ENCODE assay signal across 20 cellular contexts in genomic region chr13:40204246-40204645, GRCh38.
A peak's percentile ranks its signal among the peaks of the same experiment; 100 is the strongest.
DNase-seq lines count a peak whose midpoint lies in the region; ATAC-seq and TF ChIP-seq lines count a peak whose summit lies in the region.
"Had no signal": no experiment of that assay in that cellular context is flagged by ENCODE, and none has a peak within 500 bp of the region (broad histone marks: within the 10 kb centered on the region; RNA-seq: fewer than 3 reads in every experiment).

No MANE protein-coding gene starts in this region.

- H3K27me3 ChIP-seq in CD4-positive, CD25-positive, alpha-beta regulatory T cell (ENCODE audit: control insufficient read depth, insufficient read depth, low read length), result no peaks in the 10 kb centered on the region
- no peaks in the 10 kb centered on the region for H3K27me3 ChIP-seq in CD8-positive, alpha-beta T cell (ENCODE audit: insufficient read depth, low read length)

- peak overlapping the region; percentile 87 for H3K27ac ChIP-seq in CD4-positive, CD25-positive, alpha-beta regulatory T cell (ENCODE audit: insufficient read depth, low read length, poor library complexity, severe bottlenecking)
- no peak overlapping the region for H3K27ac ChIP-seq in CD8-positive, alpha-beta T cell (ENCODE audit: low read depth, low read length)
- H3K27ac ChIP-seq: PC-9 had no signal

- peaks cover 0 to 5% (median 2%) of the 10 kb centered on the region in 7 donors for H3K9me3 Mint-ChIP-seq in CD4-positive, CD25-positive, alpha-beta regulatory T cell
- H3K9me3 Mint-ChIP-seq in CD8-positive, alpha-beta T cell, result peaks cover 7% of the 10 kb centered on the region

- no peaks in the 10 kb centered on the region for H3K36me3 ChIP-seq in CD4-positive, CD25-positive, alpha-beta regulatory T cell (ENCODE audit: control insufficient read depth, insufficient read depth, low read length)
- no peaks in the 10 kb centered on the region for H3K36me3 ChIP-seq in CD8-positive, alpha-beta T cell (ENCODE audit: insufficient read depth, low read length)

- CTCF ChIA-PET in CD8-positive, alpha-beta T cell (lab: Charles Lee), result interaction anchor here (1.2 to 1.6 kb wide), 2 partner anchors 11 to 135 kb away, joined by 5 read pairs; no protein-coding TSS in a partner anchor

- H3K4me1 Mint-ChIP-seq in CD4-positive, CD25-positive, alpha-beta regulatory T cell, result peaks cover 51 to 87% (median 76%) of the 10 kb centered on the region in 4 donors
- peaks cover 78% of the 10 kb centered on the region for H3K4me1 Mint-ChIP-seq in CD8-positive, alpha-beta T cell (ENCODE audit: low read depth)

- H3K27ac Mint-ChIP-seq in CD4-positive, CD25-positive, alpha-beta regulatory T cell, result peak overlapping the region; percentile 98 to 100 (median 100)
- peak overlapping the region; percentile 100 for H3K27ac Mint-ChIP-seq in CD8-positive, alpha-beta T cell
- H3K27ac Mint-ChIP-seq: CD14-positive monocyte, HFFc6 had no signal

- H3K9me3 ChIP-seq in CD4-positive, CD25-positive, alpha-beta regulatory T cell (ENCODE audit: control insufficient read depth in 2 of 2, low read length in 2 of 2), result no peaks in the 10 kb centered on the region
- peaks cover 7% of the 10 kb centered on the region for H3K9me3 ChIP-seq in CD8-positive, alpha-beta T cell (ENCODE audit: low read length)

- no peak for ATAC-seq in CD4-positive, CD25-positive, alpha-beta regulatory T cell (ENCODE audit: low read depth in 2 of 2)
- no peak for ATAC-seq in CD8-positive, alpha-beta T cell
- no peak for ATAC-seq in GM19395 (IDR thresholded peaks at IDR 0.05; ENCODE audit: unreplicated experiment)

- H3K4me3 ChIP-seq in CD4-positive, CD25-positive, alpha-beta regulatory T cell (ENCODE audit: low read depth, low read length), result peak overlapping the region; percentile 39
- peak overlapping the region; percentile 3 for H3K4me3 ChIP-seq in CD8-positive, alpha-beta T cell (ENCODE audit: low read depth, low read length)
- H3K4me3 ChIP-seq: PC-9 had no signal

- peak overlapping the region in 3 of 4 donors; percentile 52 to 80 (median 54) for H3K4me3 Mint-ChIP-seq in CD4-positive, CD25-positive, alpha-beta regulatory T cell
- H3K4me3 Mint-ChIP-seq in CD8-positive, alpha-beta T cell, result no peak overlapping the region
- H3K4me3 Mint-ChIP-seq: CD14-positive monocyte, HFFc6 had no signal

- intact Hi-C loops in CD8-positive, alpha-beta T cell (cut with DNase I, micrococcal nuclease), result no loop called here

- no peaks in the 10 kb centered on the region for H3K36me3 Mint-ChIP-seq in CD4-positive, CD25-positive, alpha-beta regulatory T cell
- H3K36me3 Mint-ChIP-seq in CD8-positive, alpha-beta T cell, result peaks cover 9% of the 10 kb centered on the region
- H3K36me3 Mint-ChIP-seq: CD14-positive monocyte had no signal

- POLR2A ChIA-PET in CD8-positive, alpha-beta T cell (lab: Charles Lee), result interaction anchor here (5.4 kb wide), 1 partner anchor 14 kb away, joined by 151 read pairs; no protein-coding TSS in a partner anchor

- peaks cover 58% of the 10 kb centered on the region for H3K4me1 ChIP-seq in CD4-positive, CD25-positive, alpha-beta regulatory T cell (ENCODE audit: control insufficient read depth, insufficient read depth, low read length, poor library complexity, severe bottlenecking)
- peaks cover 53% of the 10 kb centered on the region for H3K4me1 ChIP-seq in CD8-positive, alpha-beta T cell (ENCODE audit: insufficient read depth, low read length)

- DNase-seq in CD4-positive, CD25-positive, alpha-beta regulatory T cell, result peak in 1 of 3 donors; percentile 48
- no peak for DNase-seq in CD8-positive, alpha-beta T cell
- peak; percentile 47 for DNase-seq in MV-4-11 (lab: John Stamatoyannopoulos, UW)
- peak; percentile 46 for DNase-seq in germinal center (ENCODE audit: low spot score)
- no peak for DNase-seq in T1000 (lab: John Stamatoyannopoulos, UW)
- DNase-seq in NCI-H2107 treated with DMSO at 0.1 percent for 48 hours (lab: John Stamatoyannopoulos, UW; ENCODE audit: unreplicated experiment), result no peak
- DNase-seq in NCI-H526 (lab: John Stamatoyannopoulos, UW), result no peak
- DNase-seq: AML-193, DMS53, H7, HFFc6, KG1, NCI-H1092 treated with DMSO at 0.1 percent for 48 hours, NCI-H2081, NCI-H2227 treated with DMSO at 0.1 percent for 48 hours, NCI-H510A treated with DMSO at 0.1 percent for 48 hours, NCI-H82, PC-9 had no signal

- no peaks in the 10 kb centered on the region for H3K27me3 Mint-ChIP-seq in CD4-positive, CD25-positive, alpha-beta regulatory T cell
- no peaks in the 10 kb centered on the region for H3K27me3 Mint-ChIP-seq in CD8-positive, alpha-beta T cell (ENCODE audit: low read depth)

- no peak for TF ChIP-seq CTCF in CD8-positive, alpha-beta T cell (IDR thresholded peaks at IDR 0.05)

Comparison
In these comparisons a context has a peak if more than half of its experiments do, and no peak if none do; other contexts are left out.
1. DNase-seq: peak in MV-4-11 (single experiment) and germinal center (single experiment); none in CD8-positive, alpha-beta T cell (0 of 7), T1000 (single experiment), NCI-H2107 treated with DMSO at 0.1 percent for 48 hours (single experiment) and NCI-H526 (0 of 2).